In genomic region chr3:9769426-9770275, GRCh38 we compare ENCODE assay signal across 8 cellular contexts. TPM values are rescaled to one million over a fixed set of nuclear protein-coding genes. Genes with fewer than 3 reads are reported as not detected.
DNase-seq lines count a peak whose midpoint lies in the region; ATAC-seq and TF ChIP-seq lines count a peak whose summit lies in the region.

TSS of gene CAMK1 (minus strand) at chr3:9769947. CDS start at chr3:9767749, 2,198 bp downstream.

- no peaks in the 10 kb centered on the region for H3K79me2 ChIP-seq in OCI-LY1 (ENCODE audit: insufficient read depth, low read length)

- H3K4me1 ChIP-seq in OCI-LY1 (ENCODE audit: insufficient read depth, low read length, severe bottlenecking), result peaks cover 8% of the 10 kb centered on the region
- peaks cover 34% of the 10 kb centered on the region for H3K4me1 ChIP-seq in stomach smooth muscle (ENCODE audit: control insufficient read depth, insufficient read depth, low read length)

- peak within 1 kb of the TSS; percentile 51; the same call in 1 of the 2 replicates for H3K4me2 ChIP-seq in OCI-LY1 (ENCODE audit: low read length)

- H3K36me3 ChIP-seq in OCI-LY1 (ENCODE audit: insufficient read depth, low read length), result no peaks in the 10 kb centered on the region
- peaks cover 8 to 9% of the 10 kb centered on the region in 2 donors for H3K36me3 ChIP-seq in stomach smooth muscle (ENCODE audit: control insufficient read depth in 2 of 2, insufficient read depth in 2 of 2, low read length in 2 of 2)

- H3K9me2 ChIP-seq in OCI-LY1 (ENCODE audit: low read depth, low read length), result no peaks in the 10 kb centered on the region

- no peaks in the 10 kb centered on the region for H4K20me1 ChIP-seq in OCI-LY1 (ENCODE audit: insufficient read depth, low read length)

- H3K9ac ChIP-seq in OCI-LY1 (ENCODE audit: low read length) (no peak within 1 kb of the TSS; the same call in 1 of the 2 replicates), stomach smooth muscle (ENCODE audit: low read length in 2 of 2) (peak within 1 kb of the TSS; percentile 70 to 92)

- H3K27ac ChIP-seq in OCI-LY1 (ENCODE audit: low read depth, low read length, poor library complexity, severe bottlenecking) (no peak within 1 kb of the TSS), stomach smooth muscle (ENCODE audit: low read length) (peak within 1 kb of the TSS; percentile 97)

- H3K4me3 ChIP-seq in OCI-LY1 (ENCODE audit: low read depth, low read length, poor library complexity, severe bottlenecking) (peak within 1 kb of the TSS; percentile 23), fibroblast of mammary gland (ENCODE audit: control insufficient read depth, low read depth, low read length) (peak within 1 kb of the TSS; percentile 59), stomach smooth muscle (ENCODE audit: low read length in 2 of 2) (peak within 1 kb of the TSS; percentile 50 to 86)

- peak; percentile 71 for ATAC-seq in HG02610 (IDR thresholded peaks at IDR 0.05; ENCODE audit: unreplicated experiment)

- TF ChIP-seq CTCF in OCI-LY1 (IDR thresholded peaks at IDR 0.05; ENCODE audit: low read length) (no peak), fibroblast of mammary gland (conservative IDR thresholded peaks at IDR 0.05; ENCODE audit: control insufficient read depth, insufficient read depth, low read depth, low read length) (no peak)

- H3K27me3 ChIP-seq in OCI-LY1 (ENCODE audit: insufficient read depth, low read length), result no peaks in the 10 kb centered on the region
- no peaks in the 10 kb centered on the region for H3K27me3 ChIP-seq in stomach smooth muscle (ENCODE audit: control insufficient read depth in 1 of 2, insufficient read depth in 2 of 2, low read length in 2 of 2)

- 0 out of 2 replicates have a peak, but pooled peaks cover 3% of the 10 kb centered on the region for H3F3A ChIP-seq in OCI-LY1 (ENCODE audit: insufficient read depth, low read length)

- H2AFZ ChIP-seq in OCI-LY1 (ENCODE audit: low read length), result no peak within 1 kb of the TSS

- H3K9me3 ChIP-seq in OCI-LY1 (ENCODE audit: low read length) (no peaks in the 10 kb centered on the region), stomach smooth muscle (ENCODE audit: control insufficient read depth in 2 of 2, low read length in 2 of 2) (no peaks in the 10 kb centered on the region)

- peak; percentile 76 for DNase-seq in EH (ENCODE audit: low read depth)
- peak; percentile 52 for DNase-seq in activated T-helper 9 cell treated with anti-CD3 and anti-CD28 coated beads, Interleukin-2, amount 50 U/mL, for 16 hours (ENCODE audit: low read depth)
- peak; percentile 43 for DNase-seq in fibroblast of mammary gland (ENCODE audit: low read depth)
- peak; percentile 70 for DNase-seq in myocyte (ENCODE audit: low read depth)
- DNase-seq in LoVo (ENCODE audit: low spot score), result no peak

RNA-seq across cellular contexts. Expression of gene CAMK1, which starts in this region (rescaled TPM):
- 7.2 TPM in 2 replicates for total RNA-seq in myocyte
- 13.1 TPM for polyA plus RNA-seq in myocyte (2012)
